30 cellular contexts compared by ENCODE assay signal in genomic region chr1:231404318-231404717, GRCh38.
"Had no signal": no experiment of that assay in that cellular context is flagged by ENCODE, and none has a peak within 500 bp of the region (broad histone marks: within the 10 kb centered on the region; RNA-seq: fewer than 3 reads in every experiment).

No MANE protein-coding gene starts in this region.

- H3K9me3 ChIP-seq: neutrophil, pancreas, prostate gland, spleen, suprapubic skin, testis, tibial artery, transverse colon, upper lobe of right lung, uterus had no signal

- H3K36me3 Mint-ChIP-seq: natural killer cell treated with Interleukin-12 subunit alpha and Interleukin-12 subunit beta and Interleukin-15 and Interleukin-18, amount 100 ng/mL, for 72 hours; type B pancreatic cell had no signal

- H3K27me3 ChIP-seq: neutrophil, pancreas, spleen, suprapubic skin, testis, tibial artery, transverse colon, upper lobe of right lung, uterus had no signal

- H3K4me1 Mint-ChIP-seq: neural crest cell had no signal

- ATAC-seq: naive thymus-derived CD8-positive, alpha-beta T cell; natural killer cell treated with Interleukin-12 subunit alpha and Interleukin-12 subunit beta and Interleukin-15 and Interleukin-18, amount 100 ng/mL, for 72 hours; pancreas; right cardiac atrium; sciatic nerve; stimulated activated memory B cell treated with anti-CD40 and anti-IgM and Interleukin-4, amounts not matched to agents 10 μg/mL and 1 μg/mL and 100 μg/mL, for 72 hours; stimulated activated naive CD8-positive, alpha-beta T cell treated with anti-CD3 and anti-CD28 coated beads, Interleukin-15, amount 100 ng/mL, for 72 hours; stimulated activated naive CD8-positive, alpha-beta T cell treated with anti-CD3 and anti-CD28 coated beads, Interleukin-15, Interleukin-2, amounts not matched to agents 100 U/mL and 50 U/mL, for 24 hours; upper lobe of right lung had no signal

- H3K4me3 Mint-ChIP-seq: naive thymus-derived CD8-positive, alpha-beta T cell; natural killer cell treated with Interleukin-12 subunit alpha and Interleukin-12 subunit beta and Interleukin-15 and Interleukin-18, amount 100 ng/mL, for 72 hours; nephron progenitor cell; neural crest cell; stimulated activated memory B cell treated with anti-CD40 and anti-IgM and Interleukin-4, amounts not matched to agents 10 μg/mL and 1 μg/mL and 100 μg/mL, for 72 hours; stimulated activated naive CD8-positive, alpha-beta T cell treated with anti-CD3 and anti-CD28 coated beads, Interleukin-15, amount 100 ng/mL, for 72 hours; type B pancreatic cell had no signal

- H3K27ac Mint-ChIP-seq: naive thymus-derived CD8-positive, alpha-beta T cell; natural killer cell treated with Interleukin-12 subunit alpha and Interleukin-12 subunit beta and Interleukin-15 and Interleukin-18, amount 100 ng/mL, for 72 hours; nephron progenitor cell; stimulated activated memory B cell treated with anti-CD40 and anti-IgM and Interleukin-4, amounts not matched to agents 10 μg/mL and 1 μg/mL and 100 μg/mL, for 72 hours; stimulated activated naive CD8-positive, alpha-beta T cell treated with anti-CD3 and anti-CD28 coated beads, Interleukin-15, amount 100 ng/mL, for 72 hours; type B pancreatic cell had no signal

- H3K27ac ChIP-seq: pancreas, prostate gland, skin epidermis, spleen, suprapubic skin, tibial artery, transverse colon, upper lobe of right lung, uterus had no signal

- H3K9me3 Mint-ChIP-seq: naive thymus-derived CD8-positive, alpha-beta T cell; natural killer cell treated with Interleukin-12 subunit alpha and Interleukin-12 subunit beta and Interleukin-15 and Interleukin-18, amount 100 ng/mL, for 72 hours; nephron progenitor cell; neural crest cell; stimulated activated memory B cell treated with anti-CD40 and anti-IgM and Interleukin-4, amounts not matched to agents 10 μg/mL and 1 μg/mL and 100 μg/mL, for 72 hours; stimulated activated naive CD8-positive, alpha-beta T cell treated with anti-CD3 and anti-CD28 coated beads, Interleukin-15, amount 100 ng/mL, for 72 hours; type B pancreatic cell had no signal

- H3K4me3 ChIP-seq: pancreas, prostate gland, skin epidermis, smooth muscle cell, spleen, suprapubic skin, testis, tibial artery, transverse colon, upper lobe of right lung, uterus had no signal

- DNase-seq: naive thymus-derived CD8-positive, alpha-beta T cell; nephron progenitor cell; nucleus accumbens; pancreas; right cardiac atrium; spleen; stimulated activated CD4-positive, alpha-beta T cell treated with anti-CD3 and anti-CD28 coated beads, Interleukin-12 subunit alpha, Interleukin-12 subunit beta, amount 100 ng/mL, for 4 hours; stimulated activated CD4-positive, alpha-beta T cell treated with anti-CD3 and anti-CD28 coated beads, Interleukin-1b, Interleukin-23, amount 100 ng/mL, for 48 hours; stimulated activated CD4-positive, alpha-beta T cell treated with anti-CD3 and anti-CD28 coated beads, Interleukin-4, amount 100 ng/mL, for 1 hour; stimulated activated CD4-positive, alpha-beta T cell treated with anti-CD3 and anti-CD28 coated beads, Interleukin-4, amount 100 ng/mL, for 4 hours; stimulated activated CD8-positive, alpha-beta memory T cell treated with anti-CD3 and anti-CD28 coated beads, Interleukin-4, amount 100 ng/mL, for 48 hours; stimulated activated naive CD4-positive, alpha-beta T cell; stimulated activated naive CD8-positive, alpha-beta T cell treated with anti-CD3 and anti-CD28 coated beads, Interleukin-15, amount 100 ng/mL, for 72 hours; stimulated activated naive CD8-positive, alpha-beta T cell treated with anti-CD3 and anti-CD28 coated beads, Interleukin-15, Interleukin-2, amounts not matched to agents 100 U/mL and 50 U/mL, for 24 hours; substantia nigra; testis; tibial artery; transverse colon; upper lobe of right lung; uterus had no signal

- H3K36me3 ChIP-seq: pancreas, prostate gland, suprapubic skin, tibial artery, transverse colon, uterus had no signal

- H3K4me2 ChIP-seq: smooth muscle cell had no signal

- H3K27me3 Mint-ChIP-seq: naive thymus-derived CD8-positive, alpha-beta T cell; natural killer cell treated with Interleukin-12 subunit alpha and Interleukin-12 subunit beta and Interleukin-15 and Interleukin-18, amount 100 ng/mL, for 72 hours; stimulated activated memory B cell treated with anti-CD40 and anti-IgM and Interleukin-4, amounts not matched to agents 10 μg/mL and 1 μg/mL and 100 μg/mL, for 72 hours; stimulated activated naive CD8-positive, alpha-beta T cell treated with anti-CD3 and anti-CD28 coated beads, Interleukin-15, amount 100 ng/mL, for 72 hours; type B pancreatic cell had no signal
